ENCODE assay signal across 8 cellular contexts in the genomic region with DNA sequence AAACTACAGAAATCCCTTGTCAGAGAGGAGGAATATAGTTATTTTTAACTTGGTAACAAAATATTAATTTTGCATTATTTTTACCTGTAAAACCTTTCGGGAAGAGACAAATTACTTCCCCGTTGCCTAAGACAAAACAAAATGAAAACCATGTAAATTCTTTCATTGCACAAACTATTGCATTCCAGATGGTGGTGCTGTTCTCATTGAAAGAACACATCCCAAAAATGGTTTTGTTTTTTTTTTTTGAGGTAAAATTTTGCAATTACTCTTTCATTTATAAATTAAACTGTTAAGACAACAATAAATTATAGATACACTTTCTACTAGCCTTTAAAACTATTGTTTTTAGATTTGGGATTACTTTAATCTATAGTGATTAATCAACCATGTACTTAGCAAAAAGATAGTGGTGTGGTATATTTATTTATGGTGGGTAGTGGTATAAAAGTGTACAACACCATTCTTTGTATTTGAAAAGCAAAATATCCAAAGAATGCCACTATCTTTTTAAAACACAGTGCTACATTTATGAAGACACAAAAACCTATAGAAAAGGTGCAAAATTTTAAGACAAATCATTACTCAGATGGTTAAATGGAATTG.
DNase-seq lines count a peak whose midpoint lies in the region; ATAC-seq and TF ChIP-seq lines count a peak whose summit lies in the region.

No MANE protein-coding gene starts in this region.

- intact Hi-C loops in stomach (cut with DNase I; ENCODE audit: low total_unique reads) = no loop called here

- no peak for ATAC-seq in GM19328 (IDR thresholded peaks at IDR 0.05; ENCODE audit: unreplicated experiment)
- no peak for ATAC-seq in GM19455 (IDR thresholded peaks at IDR 0.05; ENCODE audit: unreplicated experiment)

- peaks cover 9% of the 10 kb centered on the region; the same call in 1 of the 2 replicates for H3F3A ChIP-seq in GM23248 (ENCODE audit: insufficient read depth)

- TF ChIP-seq CTCF in fibroblast of villous mesenchyme (IDR thresholded peaks at IDR 0.05; ENCODE audit: insufficient read depth, low read depth, low read length) (peak; percentile 63), stomach (IDR thresholded peaks at IDR 0.05) (peak in 5 of 7 experiments; percentile 30 to 54 (median 34))

- 1 to 3% methylated on average over 2 of the region's 2 CpGs for WGBS in GM23248 (ENCODE audit: low coverage in 1 of 2, low lambda C conversion rate in 2 of 2, missing lambda C conversion rate in 2 of 2), 2 experiments
- WGBS in stomach, 5 donors = 11 to 25% (median 19%) methylated on average over 2 of the region's 2 CpGs

- H3K27me3 ChIP-seq in GM23248 (replicated peaks; ENCODE audit: insufficient read depth) = no peaks in the 10 kb centered on the region
- no peaks in the 10 kb centered on the region for H3K27me3 ChIP-seq in stomach

- H2AFZ ChIP-seq in GM23248 = peak overlapping the region; percentile 72

- DNase-seq in Ammon's horn (ENCODE audit: low spot score) = peak; percentile 13
- DNase-seq in GM23248 = peak; percentile 78
- peak; percentile 44 for DNase-seq in SK-MEL-5 (ENCODE audit: low read depth, low spot score)
- peak; percentile 55 for DNase-seq in fibroblast of villous mesenchyme (ENCODE audit: low read depth)
- DNase-seq in stomach = no peak
- no peak for DNase-seq in SK-N-DZ (ENCODE audit: low spot score)

- peak overlapping the region; percentile 67 for H3K4me2 ChIP-seq in GM23248 (ENCODE audit: unreplicated experiment)

- H3K36me3 ChIP-seq in GM23248 (ENCODE audit: low read depth) (0 out of 2 replicates have a peak, but pooled peaks cover 3% of the 10 kb centered on the region), stomach (no peaks in the 10 kb centered on the region)

- no peaks in the 10 kb centered on the region for H3K79me2 ChIP-seq in GM23248 (ENCODE audit: insufficient read depth)

- H3K9me3 ChIP-seq in GM23248 (ENCODE audit: low read depth) (no peaks in the 10 kb centered on the region), stomach (peaks cover 0 to 8% (median 0%) of the 10 kb centered on the region in 4 donors)

- no peaks in the 10 kb centered on the region for H3K9me2 ChIP-seq in GM23248 (ENCODE audit: insufficient read depth)

- peak overlapping the region; percentile 58 for H3K9ac ChIP-seq in GM23248

- H3K4me3 ChIP-seq in GM23248 = peak overlapping the region; percentile 57
- no peak overlapping the region for H3K4me3 ChIP-seq in fibroblast of villous mesenchyme (ENCODE audit: low read depth, low read length)
- no peak overlapping the region for H3K4me3 ChIP-seq in stomach

- no peaks in the 10 kb centered on the region for H4K20me1 ChIP-seq in GM23248 (ENCODE audit: insufficient read depth)

- in situ Hi-C loops in GM23248 (cut with MboI) = no loop called here
- in situ Hi-C loops in SK-MEL-5 (cut with HindIII; ENCODE audit: low pct_unique_long_range_greater_than_20kb, low sequenced_read_pairs) = no loop called here

- H3K27ac ChIP-seq in GM23248 = peak overlapping the region; percentile 48; the same call in 1 of the 2 replicates
- no peak overlapping the region for H3K27ac ChIP-seq in stomach

- H3K4me1 ChIP-seq in GM23248 (ENCODE audit: insufficient read depth) (peaks cover 18% of the 10 kb centered on the region), stomach (peaks cover 0 to 18% (median 6%) of the 10 kb centered on the region in 4 donors)

- TF ChIP-seq EP300 in stomach (IDR thresholded peaks at IDR 0.05) = no peak

- TF ChIP-seq POLR2A in stomach (IDR thresholded peaks at IDR 0.05) = no peak

Comparison
In these comparisons a context has a peak if more than half of its experiments do, and no peak if none do; other contexts are left out.
1. DNase-seq: peak in Ammon's horn (single experiment), GM23248 (single experiment), SK-MEL-5 (single experiment) and fibroblast of villous mesenchyme (single experiment); none in stomach (single experiment) and SK-N-DZ (single experiment).